In genomic region chr1:114177282-114177681, GRCh38 we compare ENCODE assay signal across 10 cellular contexts. TPM values are rescaled to one million over a fixed set of nuclear protein-coding genes. Genes with fewer than 3 reads are reported as not detected.
"Had no signal": no experiment of that assay in that cellular context is flagged by ENCODE, and none has a peak within 500 bp of the region (broad histone marks: within the 10 kb centered on the region; RNA-seq: fewer than 3 reads in every experiment).

No MANE protein-coding gene starts in this region.

- ATAC-seq: HepG2 had no signal

- H3K4me2 ChIP-seq: KMS-11 had no signal

- DNase-seq: GM23248, H9, HCEC 1CT, KBM-7 had no signal

- H3K4me3 ChIP-seq: GM23248 had no signal

- H2AFZ ChIP-seq: GM23248 had no signal

- FAIRE-seq: H1, H54, HepG2 had no signal

- H3K9me3 Mint-ChIP-seq: H9 had no signal

- H3K27ac ChIP-seq: GM23248, KMS-11 had no signal

- H3K27me3 Mint-ChIP-seq: IgD-negative memory B cell had no signal

- H3K4me3 Mint-ChIP-seq: H9, IgD-negative memory B cell had no signal

- H3K27ac Mint-ChIP-seq: H9, IgD-negative memory B cell had no signal

- H3K36me3 Mint-ChIP-seq: IgD-negative memory B cell had no signal

RNA-seq across cellular contexts. Expression of gene SYT6, which starts 23.6 kb away (rescaled TPM):
- total RNA-seq: GM23248, HepG2, HT1080 had no signal
- polyA plus RNA-seq: GM23248, HepG2, IgD-negative memory B cell had no signal
